ENCODE assay signal across 1 cellular context in the genomic region with DNA sequence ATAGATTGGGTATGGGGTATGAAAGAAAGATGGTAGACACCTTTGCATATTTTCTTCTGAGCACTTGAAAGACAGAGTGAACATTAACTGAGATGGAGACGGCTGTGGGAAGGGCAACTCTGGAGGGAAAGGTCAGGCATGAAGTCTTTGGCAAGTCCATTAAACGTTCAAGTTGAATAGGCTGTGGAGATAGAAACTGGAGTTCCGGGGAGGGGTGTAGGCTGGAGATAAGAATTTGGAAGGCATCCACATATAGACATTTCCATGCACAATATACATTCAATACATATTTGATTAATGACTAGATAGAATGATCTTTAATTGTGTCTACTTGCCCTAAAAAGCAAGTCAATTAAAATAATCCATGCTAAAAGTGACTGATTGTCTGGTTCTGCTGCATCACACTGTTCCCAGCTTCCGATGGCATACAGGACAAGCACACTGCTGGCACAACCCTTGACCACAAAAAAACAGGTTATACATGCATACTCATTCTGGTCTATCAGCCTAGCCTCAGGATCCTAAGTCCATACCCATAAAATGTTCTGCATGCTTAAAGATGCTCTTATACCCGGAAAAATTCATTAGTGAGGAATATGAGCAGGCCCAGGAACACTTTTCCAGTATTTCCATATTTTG.
TF ChIP-seq lines count a peak whose summit lies in the region.

No MANE protein-coding gene starts in this region.

TF ChIP-seq in K562, 482 proteins besides CTCF, POLR2A, EP300 and RAD21 (continues in another document):
- no peak for TF ChIP-seq POU5F1 (IDR thresholded peaks at IDR 0.05; ENCODE audit: borderline replicate concordance, low read depth, low read length, partially characterized antibody)
- no peak for TF ChIP-seq BRCA1 (IDR thresholded peaks at IDR 0.05)
- TF ChIP-seq BRCA1 (CRISPR knock-in tag; IDR thresholded peaks at IDR 0.05), result no peak
- TF ChIP-seq CXXC5 (CRISPR knock-in tag; IDR thresholded peaks at IDR 0.05), result 0 out of 2 replicates have a peak, but pooled peaks have one; percentile 7
- TF ChIP-seq, protein P1, sequence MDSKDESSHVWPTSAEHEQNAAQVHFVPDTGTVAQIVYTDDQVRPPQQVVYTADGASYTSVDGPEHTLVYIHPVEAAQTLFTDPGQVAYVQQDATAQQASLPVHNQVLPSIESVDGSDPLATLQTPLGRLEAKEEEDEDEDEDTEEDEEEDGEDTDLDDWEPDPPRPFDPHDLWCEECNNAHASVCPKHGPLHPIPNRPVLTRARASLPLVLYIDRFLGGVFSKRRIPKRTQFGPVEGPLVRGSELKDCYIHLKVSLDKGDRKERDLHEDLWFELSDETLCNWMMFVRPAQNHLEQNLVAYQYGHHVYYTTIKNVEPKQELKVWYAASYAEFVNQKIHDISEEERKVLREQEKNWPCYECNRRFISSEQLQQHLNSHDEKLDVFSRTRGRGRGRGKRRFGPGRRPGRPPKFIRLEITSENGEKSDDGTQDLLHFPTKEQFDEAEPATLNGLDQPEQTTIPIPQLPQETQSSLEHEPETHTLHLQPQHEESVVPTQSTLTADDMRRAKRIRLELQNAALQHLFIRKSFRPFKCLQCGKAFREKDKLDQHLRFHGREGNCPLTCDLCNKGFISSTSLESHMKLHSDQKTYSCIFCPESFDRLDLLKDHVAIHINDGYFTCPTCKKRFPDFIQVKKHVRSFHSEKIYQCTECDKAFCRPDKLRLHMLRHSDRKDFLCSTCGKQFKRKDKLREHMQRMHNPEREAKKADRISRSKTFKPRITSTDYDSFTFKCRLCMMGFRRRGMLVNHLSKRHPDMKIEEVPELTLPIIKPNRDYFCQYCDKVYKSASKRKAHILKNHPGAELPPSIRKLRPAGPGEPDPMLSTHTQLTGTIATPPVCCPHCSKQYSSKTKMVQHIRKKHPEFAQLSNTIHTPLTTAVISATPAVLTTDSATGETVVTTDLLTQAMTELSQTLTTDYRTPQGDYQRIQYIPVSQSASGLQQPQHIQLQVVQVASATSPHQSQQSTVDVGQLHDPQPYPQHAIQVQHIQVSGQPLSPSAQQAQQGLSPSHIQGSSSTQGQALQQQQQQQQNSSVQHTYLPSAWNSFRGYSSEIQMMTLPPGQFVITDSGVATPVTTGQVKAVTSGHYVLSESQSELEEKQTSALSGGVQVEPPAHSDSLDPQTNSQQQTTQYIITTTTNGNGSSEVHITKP (IDR thresholded peaks at IDR 0.05; ENCODE audit: partially characterized antibody), result peak; percentile 17
- no peak for TF ChIP-seq ZNF174 (CRISPR knock-in tag; IDR thresholded peaks at IDR 0.05)
- no peak for TF ChIP-seq RFX7 (CRISPR knock-in tag; IDR thresholded peaks at IDR 0.05)
- TF ChIP-seq, protein P2, sequence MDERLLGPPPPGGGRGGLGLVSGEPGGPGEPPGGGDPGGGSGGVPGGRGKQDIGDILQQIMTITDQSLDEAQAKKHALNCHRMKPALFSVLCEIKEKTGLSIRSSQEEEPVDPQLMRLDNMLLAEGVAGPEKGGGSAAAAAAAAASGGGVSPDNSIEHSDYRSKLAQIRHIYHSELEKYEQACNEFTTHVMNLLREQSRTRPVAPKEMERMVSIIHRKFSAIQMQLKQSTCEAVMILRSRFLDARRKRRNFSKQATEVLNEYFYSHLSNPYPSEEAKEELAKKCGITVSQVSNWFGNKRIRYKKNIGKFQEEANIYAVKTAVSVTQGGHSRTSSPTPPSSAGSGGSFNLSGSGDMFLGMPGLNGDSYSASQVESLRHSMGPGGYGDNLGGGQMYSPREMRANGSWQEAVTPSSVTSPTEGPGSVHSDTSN (CRISPR knock-in tag; IDR thresholded peaks at IDR 0.05; ENCODE audit: low read depth), result no peak
- TF ChIP-seq, protein P2 (tag; conservative IDR thresholded peaks at IDR 0.05; ENCODE audit: low read depth), result peak; percentile 49; the same call in 1 of the 2 replicates
- 0 out of 2 replicates have a peak, but pooled peaks have one; percentile 4 for TF ChIP-seq ETV5 (CRISPR knock-in tag; IDR thresholded peaks at IDR 0.05; ENCODE audit: low read depth)
- TF ChIP-seq DPF2 (IDR thresholded peaks at IDR 0.05), result peak; percentile 49
- no peak for TF ChIP-seq NR2C2 (CRISPR knock-in tag; IDR thresholded peaks at IDR 0.05)
- no peak for TF ChIP-seq NR2C2 (tag; IDR thresholded peaks at IDR 0.05)
- TF ChIP-seq CBFA2T3 (IDR thresholded peaks at IDR 0.05), result peak; percentile 62
- TF ChIP-seq, protein P3, sequence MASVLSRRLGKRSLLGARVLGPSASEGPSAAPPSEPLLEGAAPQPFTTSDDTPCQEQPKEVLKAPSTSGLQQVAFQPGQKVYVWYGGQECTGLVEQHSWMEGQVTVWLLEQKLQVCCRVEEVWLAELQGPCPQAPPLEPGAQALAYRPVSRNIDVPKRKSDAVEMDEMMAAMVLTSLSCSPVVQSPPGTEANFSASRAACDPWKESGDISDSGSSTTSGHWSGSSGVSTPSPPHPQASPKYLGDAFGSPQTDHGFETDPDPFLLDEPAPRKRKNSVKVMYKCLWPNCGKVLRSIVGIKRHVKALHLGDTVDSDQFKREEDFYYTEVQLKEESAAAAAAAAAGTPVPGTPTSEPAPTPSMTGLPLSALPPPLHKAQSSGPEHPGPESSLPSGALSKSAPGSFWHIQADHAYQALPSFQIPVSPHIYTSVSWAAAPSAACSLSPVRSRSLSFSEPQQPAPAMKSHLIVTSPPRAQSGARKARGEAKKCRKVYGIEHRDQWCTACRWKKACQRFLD (CRISPR knock-in tag; IDR thresholded peaks at IDR 0.05), result 0 out of 2 replicates have a peak, but pooled peaks have one; percentile 71
- TF ChIP-seq, protein P4, sequence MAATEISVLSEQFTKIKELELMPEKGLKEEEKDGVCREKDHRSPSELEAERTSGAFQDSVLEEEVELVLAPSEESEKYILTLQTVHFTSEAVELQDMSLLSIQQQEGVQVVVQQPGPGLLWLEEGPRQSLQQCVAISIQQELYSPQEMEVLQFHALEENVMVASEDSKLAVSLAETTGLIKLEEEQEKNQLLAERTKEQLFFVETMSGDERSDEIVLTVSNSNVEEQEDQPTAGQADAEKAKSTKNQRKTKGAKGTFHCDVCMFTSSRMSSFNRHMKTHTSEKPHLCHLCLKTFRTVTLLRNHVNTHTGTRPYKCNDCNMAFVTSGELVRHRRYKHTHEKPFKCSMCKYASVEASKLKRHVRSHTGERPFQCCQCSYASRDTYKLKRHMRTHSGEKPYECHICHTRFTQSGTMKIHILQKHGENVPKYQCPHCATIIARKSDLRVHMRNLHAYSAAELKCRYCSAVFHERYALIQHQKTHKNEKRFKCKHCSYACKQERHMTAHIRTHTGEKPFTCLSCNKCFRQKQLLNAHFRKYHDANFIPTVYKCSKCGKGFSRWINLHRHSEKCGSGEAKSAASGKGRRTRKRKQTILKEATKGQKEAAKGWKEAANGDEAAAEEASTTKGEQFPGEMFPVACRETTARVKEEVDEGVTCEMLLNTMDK (IDR thresholded peaks at IDR 0.05; ENCODE audit: borderline replicate concordance, insufficient read depth, low read depth, low read length, poor library complexity, severe bottlenecking), result no peak
- TF ChIP-seq CBX2 (IDR thresholded peaks at IDR 0.05; ENCODE audit: insufficient read depth, low read length, poor library complexity, severe bottlenecking), result no peak
- peak; percentile 26; the same call in 1 of the 2 replicates for TF ChIP-seq CBFA2T2 (conservative IDR thresholded peaks at IDR 0.05)
- no peak for TF ChIP-seq NR4A1 (CRISPR knock-in tag; IDR thresholded peaks at IDR 0.05)
- TF ChIP-seq NR4A1 (tag; IDR thresholded peaks at IDR 0.05), result no peak
- no peak for TF ChIP-seq KDM2B (CRISPR knock-in tag; IDR thresholded peaks at IDR 0.05)
- no peak for TF ChIP-seq ZNF184 (CRISPR knock-in tag; IDR thresholded peaks at IDR 0.05)
- TF ChIP-seq MTA3 (IDR thresholded peaks at IDR 0.05; ENCODE audit: borderline replicate concordance), result 0 out of 2 replicates have a peak, but pooled peaks have one; percentile 34
- peak; percentile 51; the same call in 1 of the 2 replicates for TF ChIP-seq TEAD4 (IDR thresholded peaks at IDR 0.05; ENCODE audit: low read length)
- TF ChIP-seq TEAD4 (CRISPR knock-in tag; IDR thresholded peaks at IDR 0.05; ENCODE audit: borderline replicate concordance), result no peak
- TF ChIP-seq, protein P5, sequence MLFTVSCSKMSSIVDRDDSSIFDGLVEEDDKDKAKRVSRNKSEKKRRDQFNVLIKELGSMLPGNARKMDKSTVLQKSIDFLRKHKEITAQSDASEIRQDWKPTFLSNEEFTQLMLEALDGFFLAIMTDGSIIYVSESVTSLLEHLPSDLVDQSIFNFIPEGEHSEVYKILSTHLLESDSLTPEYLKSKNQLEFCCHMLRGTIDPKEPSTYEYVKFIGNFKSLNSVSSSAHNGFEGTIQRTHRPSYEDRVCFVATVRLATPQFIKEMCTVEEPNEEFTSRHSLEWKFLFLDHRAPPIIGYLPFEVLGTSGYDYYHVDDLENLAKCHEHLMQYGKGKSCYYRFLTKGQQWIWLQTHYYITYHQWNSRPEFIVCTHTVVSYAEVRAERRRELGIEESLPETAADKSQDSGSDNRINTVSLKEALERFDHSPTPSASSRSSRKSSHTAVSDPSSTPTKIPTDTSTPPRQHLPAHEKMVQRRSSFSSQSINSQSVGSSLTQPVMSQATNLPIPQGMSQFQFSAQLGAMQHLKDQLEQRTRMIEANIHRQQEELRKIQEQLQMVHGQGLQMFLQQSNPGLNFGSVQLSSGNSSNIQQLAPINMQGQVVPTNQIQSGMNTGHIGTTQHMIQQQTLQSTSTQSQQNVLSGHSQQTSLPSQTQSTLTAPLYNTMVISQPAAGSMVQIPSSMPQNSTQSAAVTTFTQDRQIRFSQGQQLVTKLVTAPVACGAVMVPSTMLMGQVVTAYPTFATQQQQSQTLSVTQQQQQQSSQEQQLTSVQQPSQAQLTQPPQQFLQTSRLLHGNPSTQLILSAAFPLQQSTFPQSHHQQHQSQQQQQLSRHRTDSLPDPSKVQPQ (CRISPR knock-in tag; IDR thresholded peaks at IDR 0.05; ENCODE audit: borderline replicate concordance), result no peak
- no peak for TF ChIP-seq RBM25 (IDR thresholded peaks at IDR 0.05; ENCODE audit: low read depth, low read length, severe bottlenecking)
- TF ChIP-seq PCBP1 (IDR thresholded peaks at IDR 0.05; ENCODE audit: low read depth, low read length, poor library complexity, severe bottlenecking), result no peak
- 0 out of 2 replicates have a peak, but pooled peaks have one; percentile 30 for TF ChIP-seq EHMT2 (IDR thresholded peaks at IDR 0.05)
- TF ChIP-seq RAD51 (IDR thresholded peaks at IDR 0.05; ENCODE audit: borderline replicate concordance, low read depth), result no peak
- TF ChIP-seq, protein P6, sequence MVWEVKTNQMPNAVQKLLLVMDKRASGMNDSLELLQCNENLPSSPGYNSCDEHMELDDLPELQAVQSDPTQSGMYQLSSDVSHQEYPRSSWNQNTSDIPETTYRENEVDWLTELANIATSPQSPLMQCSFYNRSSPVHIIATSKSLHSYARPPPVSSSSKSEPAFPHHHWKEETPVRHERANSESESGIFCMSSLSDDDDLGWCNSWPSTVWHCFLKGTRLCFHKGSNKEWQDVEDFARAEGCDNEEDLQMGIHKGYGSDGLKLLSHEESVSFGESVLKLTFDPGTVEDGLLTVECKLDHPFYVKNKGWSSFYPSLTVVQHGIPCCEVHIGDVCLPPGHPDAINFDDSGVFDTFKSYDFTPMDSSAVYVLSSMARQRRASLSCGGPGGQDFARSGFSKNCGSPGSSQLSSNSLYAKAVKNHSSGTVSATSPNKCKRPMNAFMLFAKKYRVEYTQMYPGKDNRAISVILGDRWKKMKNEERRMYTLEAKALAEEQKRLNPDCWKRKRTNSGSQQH (CRISPR knock-in tag; IDR thresholded peaks at IDR 0.05), result no peak
- peak; percentile 43; the same call in 1 of the 2 replicates for TF ChIP-seq NFIC (IDR thresholded peaks at IDR 0.05)
- no peak for TF ChIP-seq TBP (optimal IDR thresholded peaks at IDR 0.05; ENCODE audit: low read depth, low read length)
- TF ChIP-seq CHD4 (IDR thresholded peaks at IDR 0.05; ENCODE audit: insufficient read depth, insufficient replicate concordance, low read depth, low read length, poor library complexity, severe bottlenecking), result no peak
- TF ChIP-seq, protein P7, sequence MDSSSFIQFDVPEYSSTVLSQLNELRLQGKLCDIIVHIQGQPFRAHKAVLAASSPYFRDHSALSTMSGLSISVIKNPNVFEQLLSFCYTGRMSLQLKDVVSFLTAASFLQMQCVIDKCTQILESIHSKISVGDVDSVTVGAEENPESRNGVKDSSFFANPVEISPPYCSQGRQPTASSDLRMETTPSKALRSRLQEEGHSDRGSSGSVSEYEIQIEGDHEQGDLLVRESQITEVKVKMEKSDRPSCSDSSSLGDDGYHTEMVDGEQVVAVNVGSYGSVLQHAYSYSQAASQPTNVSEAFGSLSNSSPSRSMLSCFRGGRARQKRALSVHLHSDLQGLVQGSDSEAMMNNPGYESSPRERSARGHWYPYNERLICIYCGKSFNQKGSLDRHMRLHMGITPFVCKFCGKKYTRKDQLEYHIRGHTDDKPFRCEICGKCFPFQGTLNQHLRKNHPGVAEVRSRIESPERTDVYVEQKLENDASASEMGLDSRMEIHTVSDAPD (CRISPR knock-in tag; IDR thresholded peaks at IDR 0.05), result no peak
- peak; percentile 45 for TF ChIP-seq ARID1B (IDR thresholded peaks at IDR 0.05)
- TF ChIP-seq, protein P8, sequence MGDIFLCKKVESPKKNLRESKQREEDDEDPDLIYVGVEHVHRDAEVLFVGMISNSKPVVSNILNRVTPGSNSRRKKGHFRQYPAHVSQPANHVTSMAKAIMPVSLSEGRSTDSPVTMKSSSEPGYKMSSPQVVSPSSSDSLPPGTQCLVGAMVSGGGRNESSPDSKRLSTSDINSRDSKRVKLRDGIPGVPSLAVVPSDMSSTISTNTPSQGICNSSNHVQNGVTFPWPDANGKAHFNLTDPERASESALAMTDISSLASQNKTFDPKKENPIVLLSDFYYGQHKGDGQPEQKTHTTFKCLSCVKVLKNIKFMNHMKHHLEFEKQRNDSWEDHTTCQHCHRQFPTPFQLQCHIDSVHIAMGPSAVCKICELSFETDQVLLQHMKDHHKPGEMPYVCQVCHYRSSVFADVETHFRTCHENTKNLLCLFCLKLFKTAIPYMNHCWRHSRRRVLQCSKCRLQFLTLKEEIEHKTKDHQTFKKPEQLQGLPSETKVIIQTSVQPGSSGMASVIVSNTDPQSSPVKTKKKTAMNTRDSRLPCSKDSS (IDR thresholded peaks at IDR 0.05; ENCODE audit: low read depth, partially characterized antibody), result no peak
- TF ChIP-seq, protein P9, sequence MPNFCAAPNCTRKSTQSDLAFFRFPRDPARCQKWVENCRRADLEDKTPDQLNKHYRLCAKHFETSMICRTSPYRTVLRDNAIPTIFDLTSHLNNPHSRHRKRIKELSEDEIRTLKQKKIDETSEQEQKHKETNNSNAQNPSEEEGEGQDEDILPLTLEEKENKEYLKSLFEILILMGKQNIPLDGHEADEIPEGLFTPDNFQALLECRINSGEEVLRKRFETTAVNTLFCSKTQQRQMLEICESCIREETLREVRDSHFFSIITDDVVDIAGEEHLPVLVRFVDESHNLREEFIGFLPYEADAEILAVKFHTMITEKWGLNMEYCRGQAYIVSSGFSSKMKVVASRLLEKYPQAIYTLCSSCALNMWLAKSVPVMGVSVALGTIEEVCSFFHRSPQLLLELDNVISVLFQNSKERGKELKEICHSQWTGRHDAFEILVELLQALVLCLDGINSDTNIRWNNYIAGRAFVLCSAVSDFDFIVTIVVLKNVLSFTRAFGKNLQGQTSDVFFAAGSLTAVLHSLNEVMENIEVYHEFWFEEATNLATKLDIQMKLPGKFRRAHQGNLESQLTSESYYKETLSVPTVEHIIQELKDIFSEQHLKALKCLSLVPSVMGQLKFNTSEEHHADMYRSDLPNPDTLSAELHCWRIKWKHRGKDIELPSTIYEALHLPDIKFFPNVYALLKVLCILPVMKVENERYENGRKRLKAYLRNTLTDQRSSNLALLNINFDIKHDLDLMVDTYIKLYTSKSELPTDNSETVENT (CRISPR knock-in tag; IDR thresholded peaks at IDR 0.05), result no peak
